9 cellular contexts compared by ENCODE assay signal in the genomic region with DNA sequence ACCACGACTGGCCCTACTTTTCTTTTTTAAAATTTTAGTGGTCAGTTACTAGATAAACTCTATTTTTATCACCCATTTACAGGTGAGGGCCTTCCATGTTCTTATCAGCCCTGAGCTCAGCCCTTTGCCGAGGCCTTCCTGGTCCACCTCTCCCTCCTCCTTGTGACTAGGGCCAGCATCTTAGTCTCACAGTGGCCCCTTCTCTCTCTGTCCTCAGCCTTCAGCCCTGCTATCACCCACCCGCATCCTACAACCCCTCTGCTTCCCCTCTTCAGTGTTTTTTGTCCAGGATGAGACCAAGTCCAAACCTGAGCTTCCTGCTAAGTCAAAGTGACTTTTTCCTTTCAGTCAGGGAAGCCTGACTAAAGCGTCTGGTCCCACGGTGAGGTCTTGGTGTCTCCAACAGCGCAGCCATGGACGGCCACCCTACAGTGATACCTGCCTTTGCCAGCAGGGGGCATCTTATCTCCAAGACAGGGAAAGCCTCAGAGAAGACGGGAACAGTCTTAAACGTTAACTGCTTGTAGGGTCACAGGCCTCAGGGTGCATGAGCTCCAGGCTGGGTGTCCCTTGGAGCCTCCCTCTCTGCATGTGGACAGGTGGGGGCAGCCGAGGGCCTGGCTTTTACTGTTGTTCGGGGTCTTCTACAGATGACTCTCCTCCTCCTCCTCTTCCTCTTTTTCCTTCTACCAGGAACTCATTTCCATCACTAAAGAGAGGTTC. TPM values are rescaled to one million over a fixed set of nuclear protein-coding genes. Genes with fewer than 3 reads are reported as not detected.
DNase-seq lines count a peak whose midpoint lies in the region; ATAC-seq, FAIRE-seq and TF ChIP-seq lines count a peak whose summit lies in the region.
"Had no signal": no experiment of that assay in that cellular context is flagged by ENCODE, and none has a peak within 500 bp of the region (broad histone marks: within the 10 kb centered on the region; RNA-seq: fewer than 3 reads in every experiment).

No MANE protein-coding gene starts in this region.

- no peak for TF ChIP-seq EP300 in ovary (IDR thresholded peaks at IDR 0.05)

- H3K79me2 ChIP-seq in OCI-LY1 (ENCODE audit: insufficient read depth, low read length) = no peaks in the 10 kb centered on the region

- no peaks in the 10 kb centered on the region for H3K36me3 Mint-ChIP-seq in activated T-cell treated with anti-CD3 and anti-CD28 coated beads, Interleukin-2, amount 50 U/mL, for 24 hours (ENCODE audit: low read depth)

- peaks cover 42% of the 10 kb centered on the region for H3K27me3 Mint-ChIP-seq in activated T-cell treated with anti-CD3 and anti-CD28 coated beads, Interleukin-2, amount 50 U/mL, for 24 hours

- ATAC-seq in GM19328 (IDR thresholded peaks at IDR 0.05; ENCODE audit: unreplicated experiment) = no peak

- CTCF ChIA-PET in HEK293 (lab: Yijun Ruan, JAX) = interaction anchor here (0.6 to 1.3 kb wide), 24 partner anchors 8 to 1243 kb away, joined by 3 to 5 read pairs (median 3); no protein-coding TSS in a partner anchor

- H3K4me1 Mint-ChIP-seq in activated T-cell treated with anti-CD3 and anti-CD28 coated beads, Interleukin-2, amount 50 U/mL, for 24 hours (ENCODE audit: low read depth) = peaks cover 31% of the 10 kb centered on the region

- no peak for TF ChIP-seq POLR2A in ovary (IDR thresholded peaks at IDR 0.05)

- WGBS in ovary, 3 donors = 26 to 40% (median 39%) methylated on average over 11 of the region's 11 CpGs

- H3K4me3 ChIP-seq in HEK293 (ENCODE audit: low read depth, low read length) = no peak overlapping the region
- H3K4me3 ChIP-seq in OCI-LY1 (ENCODE audit: low read depth, low read length, poor library complexity, severe bottlenecking) = no peak overlapping the region
- no peak overlapping the region for H3K4me3 ChIP-seq in ovary

- H3K27me3 ChIP-seq in OCI-LY1 (ENCODE audit: insufficient read depth, low read length) (no peaks in the 10 kb centered on the region), ovary (no peaks in the 10 kb centered on the region)

- intact Hi-C loops in ovary (cut with DNase I) = loop anchor here in 1 of 4 donors (10.0 kb wide), 1 partner anchor 463 kb away; no protein-coding TSS in a partner anchor

- H3K27ac Mint-ChIP-seq in activated T-cell treated with anti-CD3 and anti-CD28 coated beads, Interleukin-2, amount 50 U/mL, for 24 hours = no peak overlapping the region

- no peaks in the 10 kb centered on the region for H4K20me1 ChIP-seq in OCI-LY1 (ENCODE audit: insufficient read depth, low read length)

- POLR2A ChIA-PET in HEK293 (lab: Yijun Ruan, JAX) = interaction anchor here (0.6 kb wide), 1 partner anchor 111 kb away, joined by 3 read pairs; no protein-coding TSS in a partner anchor

- H3K36me3 ChIP-seq in HEK293 (ENCODE audit: control insufficient read depth in 2 of 2, insufficient read depth in 1 of 2, low read length in 2 of 2) (no peaks in the 10 kb centered on the region), OCI-LY1 (ENCODE audit: insufficient read depth, low read length) (no peaks in the 10 kb centered on the region), ovary (no peaks in the 10 kb centered on the region)

- H2AFZ ChIP-seq in OCI-LY1 (ENCODE audit: low read length) = no peak overlapping the region

- H3F3A ChIP-seq in OCI-LY1 (ENCODE audit: insufficient read depth, low read length) = no peaks in the 10 kb centered on the region

- H3K27ac ChIP-seq in HEK293 (ENCODE audit: extremely low read depth, low read depth, low read length) (no peak overlapping the region), OCI-LY1 (ENCODE audit: low read depth, low read length, poor library complexity, severe bottlenecking) (no peak overlapping the region), ovary (no peak overlapping the region)

- no peak overlapping the region for H3K4me2 ChIP-seq in OCI-LY1 (ENCODE audit: low read length)

- H3K9me3 Mint-ChIP-seq in activated T-cell treated with anti-CD3 and anti-CD28 coated beads, Interleukin-2, amount 50 U/mL, for 24 hours = no peaks in the 10 kb centered on the region

- DNase-seq in DMS53 (lab: John Stamatoyannopoulos, UW) (peak; percentile 73), fibroblast of the conjunctiva (ENCODE audit: low read depth) (peak; percentile 24), ovary (peak; percentile 50 to 71 (median 60)), urothelium cell line (ENCODE audit: low spot score) (peak; percentile 47)
- peak; percentile 80 for DNase-seq in activated T-cell treated with anti-CD3 and anti-CD28 coated beads, Interleukin-2, amount 50 U/mL, for 24 hours

- H3K4me1 ChIP-seq in HEK293 (ENCODE audit: control insufficient read depth, insufficient read depth, low read length) (no peaks in the 10 kb centered on the region), OCI-LY1 (ENCODE audit: insufficient read depth, low read length, severe bottlenecking) (no peaks in the 10 kb centered on the region), ovary (ENCODE audit: insufficient read depth) (no peaks in the 10 kb centered on the region)

- no peak overlapping the region for H3K9ac ChIP-seq in OCI-LY1 (ENCODE audit: low read length)

- H3K4me3 Mint-ChIP-seq in activated T-cell treated with anti-CD3 and anti-CD28 coated beads, Interleukin-2, amount 50 U/mL, for 24 hours = no peak overlapping the region

- no peaks in the 10 kb centered on the region for H3K9me3 ChIP-seq in HEK293 (ENCODE audit: control insufficient read depth, insufficient read depth, low read depth, low read length)
- no peaks in the 10 kb centered on the region for H3K9me3 ChIP-seq in OCI-LY1 (ENCODE audit: low read length)
- no peaks in the 10 kb centered on the region for H3K9me3 ChIP-seq in ovary

- no peaks in the 10 kb centered on the region for H3K9me2 ChIP-seq in OCI-LY1 (ENCODE audit: low read depth, low read length)

- FAIRE-seq in urothelium cell line (lab: Jason Lieb, UNC) = no peak

- TF ChIP-seq CTCF in HEK293 (tag by site-specific recombination; IDR thresholded peaks at IDR 0.05) = peak; percentile 47; the same call in 1 of the 2 replicates
- peak; percentile 61 for TF ChIP-seq CTCF in OCI-LY1 (IDR thresholded peaks at IDR 0.05; ENCODE audit: low read length)
- peak; percentile 31 to 42 (median 31) for TF ChIP-seq CTCF in ovary (IDR thresholded peaks at IDR 0.05)

TF ChIP-seq in HEK293, 187 proteins besides CTCF, POLR2A, EP300 and RAD21:
- TF ChIP-seq ZNF366 (tag by site-specific recombination; conservative IDR thresholded peaks at IDR 0.05) = peak; percentile 45; the same call in 1 of the 2 replicates
- TF ChIP-seq, protein P1, sequence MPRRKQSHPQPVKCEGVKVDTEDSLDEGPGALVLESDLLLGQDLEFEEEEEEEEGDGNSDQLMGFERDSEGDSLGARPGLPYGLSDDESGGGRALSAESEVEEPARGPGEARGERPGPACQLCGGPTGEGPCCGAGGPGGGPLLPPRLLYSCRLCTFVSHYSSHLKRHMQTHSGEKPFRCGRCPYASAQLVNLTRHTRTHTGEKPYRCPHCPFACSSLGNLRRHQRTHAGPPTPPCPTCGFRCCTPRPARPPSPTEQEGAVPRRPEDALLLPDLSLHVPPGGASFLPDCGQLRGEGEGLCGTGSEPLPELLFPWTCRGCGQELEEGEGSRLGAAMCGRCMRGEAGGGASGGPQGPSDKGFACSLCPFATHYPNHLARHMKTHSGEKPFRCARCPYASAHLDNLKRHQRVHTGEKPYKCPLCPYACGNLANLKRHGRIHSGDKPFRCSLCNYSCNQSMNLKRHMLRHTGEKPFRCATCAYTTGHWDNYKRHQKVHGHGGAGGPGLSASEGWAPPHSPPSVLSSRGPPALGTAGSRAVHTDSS (tag by site-specific recombination; IDR thresholded peaks at IDR 0.05) = peak; percentile 47; the same call in 1 of the 2 replicates
- TF ChIP-seq ZNF561 (tag by site-specific recombination; IDR thresholded peaks at IDR 0.05; ENCODE audit: borderline replicate concordance) = no peak
- TF ChIP-seq ZNF548 (tag by site-specific recombination; IDR thresholded peaks at IDR 0.05) = no peak
- no peak for TF ChIP-seq BCL11B (tag by site-specific recombination; IDR thresholded peaks at IDR 0.05; ENCODE audit: low read depth)
- no peak for TF ChIP-seq ZNF24 (tag by site-specific recombination; IDR thresholded peaks at IDR 0.05)
- no peak for TF ChIP-seq YY2 (tag by site-specific recombination; IDR thresholded peaks at IDR 0.05)
- TF ChIP-seq ZNF132 (tag by site-specific recombination; IDR thresholded peaks at IDR 0.05; ENCODE audit: borderline replicate concordance) = no peak
- TF ChIP-seq ZNF221 (tag by site-specific recombination; IDR thresholded peaks at IDR 0.05; ENCODE audit: borderline replicate concordance) = no peak
- no peak for TF ChIP-seq ZNF423 (tag by site-specific recombination; IDR thresholded peaks at IDR 0.05)
- TF ChIP-seq ZSCAN23 (tag by site-specific recombination; IDR thresholded peaks at IDR 0.05) = no peak
- TF ChIP-seq ZNF654 (tag by site-specific recombination; IDR thresholded peaks at IDR 0.05; ENCODE audit: low read depth) = peak; percentile 66
TF ChIP-seq in HEK293: peak in this region for 3.

RNA-seq across cellular contexts. Expression of gene GAGE10, which starts 11.7 kb away (rescaled TPM):
- total RNA-seq in ovary = not detected
- polyA plus RNA-seq in ovary = not detected
- total RNA-seq: activated CD8-positive, alpha-beta memory T cell treated with anti-CD3 and anti-CD28 coated beads for 36 hours had no signal

RNA-seq across cellular contexts. Expression of gene PPP1R3F, which starts 22.2 kb away (rescaled TPM):
- 10 to 100 TPM in 5 of 7 donors, 1 to 10 TPM in 2; 8.3 to 16.1 (median 12.3) TPM for total RNA-seq in ovary
- 1 to 10 TPM; 1.7 to 5.5 TPM for polyA plus RNA-seq in ovary

RNA-seq across cellular contexts. Expression of gene FOXP3, which starts 27.3 kb away (rescaled TPM):
- total RNA-seq in ovary = under 1 TPM in 4 of 7 donors, not detected in 3; 0.10 to 0.60 (median 0.33) TPM
- polyA plus RNA-seq in ovary = under 1 TPM; 0.10 to 0.25 TPM

RNA-seq across cellular contexts. Expression of gene GAGE12J, which starts 30.1 kb away (rescaled TPM):
- total RNA-seq in ovary = not detected
- not detected for polyA plus RNA-seq in ovary
- total RNA-seq: activated CD8-positive, alpha-beta memory T cell treated with anti-CD3 and anti-CD28 coated beads for 36 hours had no signal

RNA-seq across cellular contexts. Expression of gene GAGE13, which starts 39.6 kb away (rescaled TPM):
- under 1 TPM in 1 of 7 donors, not detected in 6; 0.69 TPM for total RNA-seq in ovary
- not detected for polyA plus RNA-seq in ovary
- total RNA-seq: activated CD8-positive, alpha-beta memory T cell treated with anti-CD3 and anti-CD28 coated beads for 36 hours had no signal

Comparison
In these comparisons a context has a peak if more than half of its experiments do, and no peak if none do; other contexts are left out.
1. DNase-seq: peak in every context shown above with its lines; median percentile 80 in activated T-cell treated with anti-CD3 and anti-CD28 coated beads, Interleukin-2, amount 50 U/mL, for 24 hours; 73 in DMS53; 60 in ovary; 47 in urothelium cell line; 24 in fibroblast of the conjunctiva.